16 cellular contexts compared by ENCODE assay signal in the genomic region with DNA sequence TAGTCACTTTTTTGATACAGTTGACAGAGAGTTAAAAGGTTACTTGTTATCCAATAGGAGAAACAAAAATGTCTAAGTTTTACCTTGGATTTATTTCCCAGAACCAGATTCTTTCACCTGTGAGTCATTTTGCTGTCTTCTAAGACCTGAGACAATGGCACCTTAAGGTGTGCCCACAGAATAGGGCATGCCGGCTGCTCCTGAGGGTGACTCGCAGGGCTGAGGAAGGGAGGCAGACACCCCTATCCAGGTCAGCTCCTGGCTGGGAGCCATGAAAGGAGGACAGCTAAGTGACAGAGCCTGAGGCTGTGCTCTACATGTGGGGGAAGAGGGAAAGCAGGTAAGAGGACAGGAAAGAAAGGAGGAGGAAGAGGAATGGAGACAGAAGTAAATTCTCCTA.
"Had no signal": no experiment of that assay in that cellular context is flagged by ENCODE, and none has a peak within 500 bp of the region (broad histone marks: within the 10 kb centered on the region; RNA-seq: fewer than 3 reads in every experiment).

No MANE protein-coding gene starts in this region.

- H3K27me3 ChIP-seq: colonic mucosa had no signal

- H3K4me1 ChIP-seq: colonic mucosa, suprapubic skin had no signal

- H3K36me3 ChIP-seq: brain microvascular endothelial cell, colonic mucosa, suprapubic skin had no signal

- DNase-seq: activated CD4-positive, alpha-beta T cell treated with anti-CD3 and anti-CD28 coated beads for 1 hour; activated effector memory CD4-positive, alpha-beta T cell treated with anti-CD3 and anti-CD28 coated beads, Interleukin-2, amount 50 U/mL, for 16 hours; activated naive CD4-positive, alpha-beta T cell treated with anti-CD3 and anti-CD28 coated beads, Interleukin-2, amount 50 U/mL, for 16 hours; activated T-cell treated with anti-CD3 and anti-CD28 coated beads, Interleukin-2, amount 50 U/mL, for 72 hours; aorta; brain microvascular endothelial cell; colonic mucosa; endodermal cell; erythroblast; midbrain; posterior cingulate gyrus; stimulated activated CD4-positive, alpha-beta T cell treated with anti-CD3 and anti-CD28 coated beads, Interleukin-2, amount 100 ng/mL, for 48 hours; stimulated activated naive CD8-positive, alpha-beta T cell treated with anti-CD3 and anti-CD28 coated beads, Interleukin-15, amount 100 ng/mL, for 72 hours; T1000 had no signal

- ATAC-seq: activated T-cell treated with anti-CD3 and anti-CD28 coated beads, Interleukin-2, amount 50 U/mL, for 72 hours; stimulated activated naive CD8-positive, alpha-beta T cell treated with anti-CD3 and anti-CD28 coated beads, Interleukin-15, amount 100 ng/mL, for 72 hours had no signal

- H3K4me3 ChIP-seq: colonic mucosa, suprapubic skin had no signal

- H3K27ac ChIP-seq: brain microvascular endothelial cell, colonic mucosa, suprapubic skin, VCaP had no signal

- H3K9me3 ChIP-seq: colonic mucosa, suprapubic skin had no signal
